Comparison of ENCODE assay signal across 22 cellular contexts in genomic region chr13:106609116-106609515, GRCh38.
"Had no signal": no experiment of that assay in that cellular context is flagged by ENCODE, and none has a peak within 500 bp of the region (broad histone marks: within the 10 kb centered on the region; RNA-seq: fewer than 3 reads in every experiment).

No MANE protein-coding gene starts in this region.

- DNase-seq: dorsolateral prefrontal cortex; effector CD8-positive, alpha-beta T cell; gastrocnemius medialis; heart right ventricle; hypothalamus; mucosa of descending colon; naive thymus-derived CD8-positive, alpha-beta T cell; posterior cingulate gyrus; spleen; stimulated activated CD4-positive, alpha-beta T cell treated with anti-CD3 and anti-CD28 coated beads, Interleukin-15, amount 100 ng/mL, for 24 hours; stimulated activated CD4-positive, alpha-beta T cell treated with anti-CD3 and anti-CD28 coated beads, Interleukin-1b, Interleukin-23, amount 100 ng/mL, for 48 hours; stimulated activated CD4-positive, alpha-beta T cell treated with anti-CD3 and anti-CD28 coated beads, Interleukin-4, amount 100 ng/mL, for 4 hours; stimulated activated naive B cell treated with anti-CD40 and anti-IgM and Interleukin-4, amounts not matched to agents 10 μg/mL and 1 μg/mL and 100 μg/mL, for 72 hours; stimulated activated naive CD8-positive, alpha-beta T cell treated with anti-CD3 and anti-CD28 coated beads, Interleukin-15, amount 100 ng/mL, for 72 hours; testis; upper lobe of right lung had no signal

- H3K27me3 ChIP-seq: dorsolateral prefrontal cortex, gastrocnemius medialis, heart right ventricle, neutrophil, testis, tibial nerve, upper lobe of right lung, vagina had no signal

- H3K4me1 ChIP-seq: gastrocnemius medialis, spleen, tibial nerve, vagina had no signal

- H3K27ac ChIP-seq: gastrocnemius medialis, heart right ventricle, neutrophil, spleen, testis, tibial nerve, upper lobe of right lung, vagina had no signal

- ATAC-seq: esophagus mucosa; gastrocnemius medialis; heart right ventricle; left lobe of liver; mucosa of descending colon; naive thymus-derived CD8-positive, alpha-beta T cell; sciatic nerve; stimulated activated naive B cell treated with anti-CD40 and anti-IgM and Interleukin-4, amounts not matched to agents 10 μg/mL and 1 μg/mL and 100 μg/mL, for 72 hours; stimulated activated naive CD8-positive, alpha-beta T cell treated with anti-CD3 and anti-CD28 coated beads, Interleukin-15, amount 100 ng/mL, for 72 hours; upper lobe of right lung had no signal
